8 cellular contexts compared by ENCODE assay signal in genomic region chr11:68120212-68121066, GRCh38. TPM values are rescaled to one million over a fixed set of nuclear protein-coding genes. Genes with fewer than 3 reads are reported as not detected.
DNase-seq lines count a peak whose midpoint lies in the region; ATAC-seq and TF ChIP-seq lines count a peak whose summit lies in the region.

No MANE protein-coding gene starts in this region.

- peak overlapping the region; percentile 86 for H3K4me3 ChIP-seq in BE2C (ENCODE audit: low read depth, low read length)
- peak overlapping the region; percentile 69 for H3K4me3 ChIP-seq in astrocyte of the spinal cord (ENCODE audit: low read depth, low read length)
- peak overlapping the region; percentile 94 for H3K4me3 ChIP-seq in iPS-15b (ENCODE audit: low read depth, low read length)
- peak overlapping the region; percentile 18 to 87 (median 72) for H3K4me3 ChIP-seq in sigmoid colon

- intact Hi-C loops in sigmoid colon (cut with DNase I), result loop anchor here (2.0 kb wide), 1 partner anchor 80 kb away; no protein-coding TSS in a partner anchor

- TF ChIP-seq POLR2A in sigmoid colon (IDR thresholded peaks at IDR 0.05), result no peak

- H3K27me3 ChIP-seq in BE2C, result no peaks in the 10 kb centered on the region; the same call in 1 of the 2 replicates
- no peaks in the 10 kb centered on the region for H3K27me3 ChIP-seq in iPS-15b (ENCODE audit: control insufficient read depth, insufficient read depth, low read length)
- no peaks in the 10 kb centered on the region for H3K27me3 ChIP-seq in sigmoid colon

- TF ChIP-seq EP300 in sigmoid colon (IDR thresholded peaks at IDR 0.05), result no peak

- ATAC-seq in GM19043 (IDR thresholded peaks at IDR 0.05; ENCODE audit: low read depth, unreplicated experiment), result peak; percentile 7
- peak; percentile 14 for ATAC-seq in HG03457 (IDR thresholded peaks at IDR 0.05; ENCODE audit: unreplicated experiment)

- H3K9me3 ChIP-seq in BE2C (no peaks in the 10 kb centered on the region), iPS-15b (ENCODE audit: control insufficient read depth, insufficient read depth, low read length) (no peaks in the 10 kb centered on the region), sigmoid colon (no peaks in the 10 kb centered on the region)

- in situ Hi-C loops in astrocyte of the spinal cord (cut with HindIII; ENCODE audit: low sequenced_read_pairs), result no loop called here

- WGBS in sigmoid colon, 2 donors, result 1 to 2% methylated on average over 75 of the region's 75 CpGs

- H3K4me1 ChIP-seq in BE2C, result peaks cover 4% of the 10 kb centered on the region
- H3K4me1 ChIP-seq in iPS-15b (ENCODE audit: control insufficient read depth, insufficient read depth, low read length), result peaks cover 19% of the 10 kb centered on the region
- peaks cover 0 to 56% (median 47%) of the 10 kb centered on the region in 4 donors for H3K4me1 ChIP-seq in sigmoid colon

- DNase-seq in BE2C (peak; percentile 75), SW480 (ENCODE audit: low spot score) (peak; percentile 35), astrocyte of the spinal cord (ENCODE audit: low read depth, low spot score) (peak; percentile 38), sigmoid colon (peak; percentile 83), SHP77 treated with DMSO at 0.1 percent for 48 hours (lab: John Stamatoyannopoulos, UW) (no peak)

- H3K9ac ChIP-seq in iPS-15b (ENCODE audit: low read depth, low read length), result peak overlapping the region; percentile 56

- TF ChIP-seq CTCF in BE2C (IDR thresholded peaks at IDR 0.05; ENCODE audit: low read depth, low read length) (no peak), astrocyte of the spinal cord (IDR thresholded peaks at IDR 0.05; ENCODE audit: low read depth, low read length) (no peak), sigmoid colon (IDR thresholded peaks at IDR 0.05) (no peak)

- H3K36me3 ChIP-seq in BE2C (peaks cover 3% of the 10 kb centered on the region; the same call in 1 of the 2 replicates), iPS-15b (ENCODE audit: control insufficient read depth, insufficient read depth, low read length) (no peaks in the 10 kb centered on the region), sigmoid colon (no peaks in the 10 kb centered on the region)

- peak overlapping the region; percentile 99 to 100 (median 99) for H3K27ac ChIP-seq in sigmoid colon

RNA-seq across cellular contexts. Expression of gene CHKA, which starts 0.7 kb away (rescaled TPM):
- polyA plus RNA-seq in BE2C (2012; ENCODE audit: insufficient read depth, insufficient read length, low read depth), result 39.6 TPM
- total RNA-seq in sigmoid colon, result 10 to 100 TPM; 16.4 to 39.1 (median 27.9) TPM
- polyA plus RNA-seq in sigmoid colon, result 10 to 100 TPM; 21.0 to 41.0 (median 22.9) TPM
